Comparison of ENCODE assay signal across 12 cellular contexts in the genomic region with DNA sequence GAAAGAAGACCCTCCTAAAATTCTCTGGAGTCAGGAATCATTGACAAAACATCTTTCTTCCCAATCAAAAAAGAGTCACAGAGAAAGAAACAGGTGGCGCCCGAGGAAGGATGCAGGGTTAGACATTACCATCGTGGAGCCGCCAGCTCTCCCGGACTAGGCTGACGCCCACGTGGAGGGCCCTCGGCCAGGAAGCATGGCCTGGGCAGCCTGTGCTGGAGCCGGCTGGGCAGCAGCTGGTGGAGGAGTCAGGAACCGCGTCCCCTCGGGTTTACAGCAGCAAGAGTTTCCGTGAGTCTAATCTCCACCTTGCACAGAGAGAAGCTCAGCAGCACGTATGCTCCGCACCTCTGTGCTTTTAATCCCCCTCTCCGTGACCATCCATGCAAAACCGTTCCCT.
DNase-seq lines count a peak whose midpoint lies in the region; ATAC-seq, FAIRE-seq and TF ChIP-seq lines count a peak whose summit lies in the region.
"Had no signal": no experiment of that assay in that cellular context is flagged by ENCODE, and none has a peak within 500 bp of the region (broad histone marks: within the 10 kb centered on the region; RNA-seq: fewer than 3 reads in every experiment).

No MANE protein-coding gene starts in this region.

- H3K4me3 ChIP-seq in mammary epithelial cell (replicated peaks in 1 of 3; ENCODE audit: insufficient read depth in 1 of 3, low read depth in 2 of 3, low read length in 3 of 3) (no peak overlapping the region), breast epithelium (no peak overlapping the region), K562 (no peak overlapping the region), thyroid gland (replicated peaks in 1 of 3) (no peak overlapping the region), gastroesophageal sphincter (no peak overlapping the region)
- H3K4me3 ChIP-seq: heart right ventricle had no signal

- peak overlapping the region; percentile 32 for H3K4me2 ChIP-seq in mammary epithelial cell (ENCODE audit: insufficient read depth, low read depth, low read length)
- no peak overlapping the region for H3K4me2 ChIP-seq in K562 (ENCODE audit: insufficient read depth, low read length)

- TF ChIP-seq RAD21 in K562 (CRISPR knock-in tag; conservative IDR thresholded peaks at IDR 0.05 in 1 of 2, IDR thresholded peaks at IDR 0.05 in 1 of 2), result no peak

- dilution Hi-C loops in mammary epithelial cell (cut with HindIII; ENCODE audit: low sequenced_read_pairs), result loop anchor here (25.0 kb wide), 1 partner anchor 428 kb away; no protein-coding TSS in a partner anchor

- POLR2A ChIA-PET in K562 (lab: Yijun Ruan, JAX), result interaction anchor here (0.7 to 1.1 kb wide), 2 partner anchors 12 to 53 kb away, joined by 3 read pairs; no protein-coding TSS in a partner anchor
- POLR2A ChIA-PET in naive thymus-derived CD8-positive, alpha-beta T cell (lab: Charles Lee), result no interaction called here

- no peaks in the 10 kb centered on the region for H3K36me3 Mint-ChIP-seq in naive thymus-derived CD8-positive, alpha-beta T cell

- H3K9ac ChIP-seq in mammary epithelial cell (ENCODE audit: insufficient read depth, low read length) (no peak overlapping the region), K562 (ENCODE audit: insufficient read depth in 1 of 2, low read depth in 2 of 2, low read length in 2 of 2) (0 out of 4 replicates have a peak overlapping the region, but pooled peaks of 1 of the 2 experiments have one; percentile 75)

- H3K27ac ChIP-seq in mammary epithelial cell (ENCODE audit: insufficient read depth, low read depth, low read length) (no peak overlapping the region), breast epithelium (no peak overlapping the region), K562 (ENCODE audit: extremely low read depth, low read depth, low read length) (no peak overlapping the region), thyroid gland (no peak overlapping the region), gastroesophageal sphincter (no peak overlapping the region)
- H3K27ac ChIP-seq: heart right ventricle had no signal

- H2AFZ ChIP-seq in mammary epithelial cell (ENCODE audit: low read depth, low read length) (peak overlapping the region; percentile 48), K562 (ENCODE audit: low read depth, low read length) (no peak overlapping the region)

- TF ChIP-seq CTCF in mammary epithelial cell (conservative IDR thresholded peaks at IDR 0.05 in 1 of 2, IDR thresholded peaks at IDR 0.05 in 1 of 2; ENCODE audit: extremely low read depth in 1 of 2, insufficient read depth in 1 of 2, low read depth in 1 of 2, low read length in 2 of 2) (no peak), breast epithelium (IDR thresholded peaks at IDR 0.05) (no peak), K562 (IDR thresholded peaks at IDR 0.05 in 2 of 3, conservative IDR thresholded peaks at IDR 0.05 in 1 of 3; ENCODE audit: insufficient read depth in 2 of 3, low read depth in 1 of 3, low read length in 3 of 3) (no peak), thyroid gland (IDR thresholded peaks at IDR 0.05) (no peak), gastroesophageal sphincter (IDR thresholded peaks at IDR 0.05) (no peak)

- no peaks in the 10 kb centered on the region for H3K9me1 ChIP-seq in K562 (ENCODE audit: control insufficient read depth, insufficient read depth, low read length)

- no peak for DNase-seq in mammary epithelial cell
- DNase-seq in breast epithelium (ENCODE audit: low spot score in 2 of 2), result no peak
- no peak for DNase-seq in K562 (ENCODE audit: extremely low read depth in 1 of 4, low spot score in 3 of 4)
- DNase-seq in left colon, result peak in 1 of 2 donors; percentile 13
- DNase-seq in thyroid gland, result peak; percentile 14 to 18
- no peak for DNase-seq in naive thymus-derived CD8-positive, alpha-beta T cell
- DNase-seq: NCI-H446 treated with DMSO at 0.1 percent for 48 hours; stimulated activated CD4-positive, alpha-beta T cell treated with anti-CD3 and anti-CD28 coated beads, Interleukin-12 subunit alpha, Interleukin-12 subunit beta, amount 100 ng/mL, for 4 hours; T-helper 1 cell had no signal

- TF ChIP-seq EP300 in K562 (IDR thresholded peaks at IDR 0.05; ENCODE audit: low read length) (no peak), gastroesophageal sphincter (IDR thresholded peaks at IDR 0.05) (no peak)

- H3K4me1 ChIP-seq in mammary epithelial cell (ENCODE audit: insufficient read depth, low read length) (peaks cover 3% of the 10 kb centered on the region), breast epithelium (no peaks in the 10 kb centered on the region), K562 (replicated peaks in 1 of 2; ENCODE audit: control insufficient read depth in 2 of 2, insufficient read depth in 2 of 2, low read length in 2 of 2) (peaks cover 0 to 3% of the 10 kb centered on the region in 2 experiments; a peak in 1 of 5 replicates), thyroid gland (no peaks in the 10 kb centered on the region), gastroesophageal sphincter (no peaks in the 10 kb centered on the region)
- H3K4me1 ChIP-seq: heart right ventricle had no signal

- H3K27me3 ChIP-seq in mammary epithelial cell (ENCODE audit: insufficient read depth, low read length) (no peaks in the 10 kb centered on the region), breast epithelium (peaks cover 0 to 19% of the 10 kb centered on the region in 2 donors), K562 (ENCODE audit: control insufficient read depth in 2 of 2, insufficient read depth in 2 of 2, low read length in 2 of 2) (no peaks in the 10 kb centered on the region), thyroid gland (peaks cover 4% of the 10 kb centered on the region), gastroesophageal sphincter (peaks cover 16% of the 10 kb centered on the region)

- CTCF ChIA-PET in mammary epithelial cell (lab: Charles Lee; ENCODE audit: low non-redundant PET), result no interaction called here
- CTCF ChIA-PET in K562 (lab: Yijun Ruan, JAX; ENCODE audit: low intra/inter-chr PET ratio), result no interaction called here

- no peak overlapping the region for H3K27ac Mint-ChIP-seq in naive thymus-derived CD8-positive, alpha-beta T cell

- H3K36me3 ChIP-seq in mammary epithelial cell (ENCODE audit: insufficient read depth, low read length), result no peaks in the 10 kb centered on the region
- no peaks in the 10 kb centered on the region for H3K36me3 ChIP-seq in breast epithelium
- H3K36me3 ChIP-seq in K562 (ENCODE audit: control insufficient read depth, insufficient read depth, low read length), result no peaks in the 10 kb centered on the region
- no peaks in the 10 kb centered on the region for H3K36me3 ChIP-seq in thyroid gland
- H3K36me3 ChIP-seq in gastroesophageal sphincter, result no peaks in the 10 kb centered on the region
- H3K36me3 ChIP-seq: heart right ventricle had no signal

- WGBS in mammary epithelial cell (ENCODE audit: low coverage, missing lambda C conversion rate), result 38% methylated on average over 17 of the region's 17 CpGs
- 6% methylated on average over 16 of the region's 17 CpGs for WGBS in K562 (ENCODE audit: insufficient coverage, low coverage, missing lambda C conversion rate)
- WGBS in thyroid gland, 2 donors, result 18 to 21% methylated on average over 17 of the region's 17 CpGs
- 48 to 58% methylated on average over 6 to 8 of the region's 17 CpGs for WGBS in gastroesophageal sphincter (ENCODE audit: low coverage in 1 of 2), 2 donors

- H4K20me1 ChIP-seq in mammary epithelial cell (ENCODE audit: insufficient read depth, low read length) (no peaks in the 10 kb centered on the region), K562 (replicated peaks; ENCODE audit: control insufficient read depth, insufficient read depth, low read length) (no peaks in the 10 kb centered on the region)

- no peak for TF ChIP-seq POLR2A in breast epithelium (IDR thresholded peaks at IDR 0.05)
- no peak for TF ChIP-seq POLR2A in K562 (conservative IDR thresholded peaks at IDR 0.05)
- no peak for TF ChIP-seq POLR2A in thyroid gland (IDR thresholded peaks at IDR 0.05)
- no peak for TF ChIP-seq POLR2A in gastroesophageal sphincter (IDR thresholded peaks at IDR 0.05)

- in situ Hi-C loops in mammary epithelial cell (cut with MboI; ENCODE audit: low sequenced_read_pairs in 2 of 2), result loop anchor here (10.0 to 25.0 kb wide), 5 partner anchors 305 to 547 kb away; a partner anchor contains a TSS
- in situ Hi-C loops in K562 (cut with MboI), result no loop called here

- no peak overlapping the region for H3K4me3 Mint-ChIP-seq in naive thymus-derived CD8-positive, alpha-beta T cell

- ATAC-seq in K562 (peak; percentile 39), left colon (peak; percentile 42), gastroesophageal sphincter (no peak), esophagus mucosa (no peak)
- ATAC-seq in naive thymus-derived CD8-positive, alpha-beta T cell, result no peak

- H3K9me3 ChIP-seq in mammary epithelial cell (replicated peaks; ENCODE audit: insufficient read depth, low read length), result no peaks in the 10 kb centered on the region
- H3K9me3 ChIP-seq in breast epithelium, result no peaks in the 10 kb centered on the region
- no peaks in the 10 kb centered on the region for H3K9me3 ChIP-seq in K562 (replicated peaks; ENCODE audit: control insufficient read depth, insufficient read depth, low read depth, low read length)
- H3K9me3 ChIP-seq in thyroid gland, result no peaks in the 10 kb centered on the region
- H3K9me3 ChIP-seq in gastroesophageal sphincter, result no peaks in the 10 kb centered on the region
- H3K9me3 ChIP-seq: heart right ventricle had no signal

- H3K9me3 Mint-ChIP-seq in naive thymus-derived CD8-positive, alpha-beta T cell, result peaks cover 0 to 4% (median 0%) of the 10 kb centered on the region in 9 donors

- H3K4me1 Mint-ChIP-seq in naive thymus-derived CD8-positive, alpha-beta T cell, result no peaks in the 10 kb centered on the region

- no peak for FAIRE-seq in K562 (lab: Jason Lieb, UNC)

- H3K27me3 Mint-ChIP-seq in naive thymus-derived CD8-positive, alpha-beta T cell, result peaks cover 4 to 35% (median 14%) of the 10 kb centered on the region in 5 donors

- no TSS peak for BruUV-seq in mammary epithelial cell (replicated peaks; lab: Mats Ljungman, UMichigan)
- BruUV-seq in K562 (replicated peaks; lab: Mats Ljungman, UMichigan), result no TSS peak

- intact Hi-C loops in mammary epithelial cell (cut with micrococcal nuclease), result loop anchor here (2.0 to 10.0 kb wide), 3 partner anchors 231 to 695 kb away; no protein-coding TSS in a partner anchor
- intact Hi-C loops in breast epithelium (cut with DNase I; ENCODE audit: low total_unique reads), result no loop called here
- intact Hi-C loops in K562 (cut with micrococcal nuclease), result loop anchor here (2.0 to 10.0 kb wide), 3 partner anchors 358 to 551 kb away; no protein-coding TSS in a partner anchor
- intact Hi-C loops in left colon (cut with DNase I, micrococcal nuclease), result loop anchor here in 1 of 2 donors (5.0 kb wide), 1 partner anchor 547 kb away; a partner anchor contains a TSS
- intact Hi-C loops in thyroid gland (cut with DNase I), result loop anchor here (10.0 kb wide), 1 partner anchor 535 kb away; no protein-coding TSS in a partner anchor

- H3K79me2 ChIP-seq in mammary epithelial cell (ENCODE audit: insufficient read depth, low read length) (no peaks in the 10 kb centered on the region), K562 (ENCODE audit: control insufficient read depth, insufficient read depth, low read length) (no peaks in the 10 kb centered on the region)

TF ChIP-seq in K562, 482 proteins besides CTCF, POLR2A, EP300 and RAD21 (continues in another document):
- TF ChIP-seq FOXM1 (IDR thresholded peaks at IDR 0.05; ENCODE audit: low read depth) (no peak), FOXM1 (CRISPR knock-in tag; IDR thresholded peaks at IDR 0.05; ENCODE audit: low read depth) (no peak)

Comparison
In these comparisons a context has a peak if more than half of its experiments do, and no peak if none do; other contexts are left out.
1. DNase-seq: peak in thyroid gland (2 of 2); none in mammary epithelial cell (single experiment), breast epithelium (0 of 2), K562 (0 of 4) and naive thymus-derived CD8-positive, alpha-beta T cell (0 of 10).
2. ATAC-seq: peak in K562 (single experiment) and left colon (single experiment); none in gastroesophageal sphincter (single experiment), esophagus mucosa (single experiment) and naive thymus-derived CD8-positive, alpha-beta T cell (0 of 2).